Comparison of ENCODE assay signal across 7 cellular contexts in the genomic region with DNA sequence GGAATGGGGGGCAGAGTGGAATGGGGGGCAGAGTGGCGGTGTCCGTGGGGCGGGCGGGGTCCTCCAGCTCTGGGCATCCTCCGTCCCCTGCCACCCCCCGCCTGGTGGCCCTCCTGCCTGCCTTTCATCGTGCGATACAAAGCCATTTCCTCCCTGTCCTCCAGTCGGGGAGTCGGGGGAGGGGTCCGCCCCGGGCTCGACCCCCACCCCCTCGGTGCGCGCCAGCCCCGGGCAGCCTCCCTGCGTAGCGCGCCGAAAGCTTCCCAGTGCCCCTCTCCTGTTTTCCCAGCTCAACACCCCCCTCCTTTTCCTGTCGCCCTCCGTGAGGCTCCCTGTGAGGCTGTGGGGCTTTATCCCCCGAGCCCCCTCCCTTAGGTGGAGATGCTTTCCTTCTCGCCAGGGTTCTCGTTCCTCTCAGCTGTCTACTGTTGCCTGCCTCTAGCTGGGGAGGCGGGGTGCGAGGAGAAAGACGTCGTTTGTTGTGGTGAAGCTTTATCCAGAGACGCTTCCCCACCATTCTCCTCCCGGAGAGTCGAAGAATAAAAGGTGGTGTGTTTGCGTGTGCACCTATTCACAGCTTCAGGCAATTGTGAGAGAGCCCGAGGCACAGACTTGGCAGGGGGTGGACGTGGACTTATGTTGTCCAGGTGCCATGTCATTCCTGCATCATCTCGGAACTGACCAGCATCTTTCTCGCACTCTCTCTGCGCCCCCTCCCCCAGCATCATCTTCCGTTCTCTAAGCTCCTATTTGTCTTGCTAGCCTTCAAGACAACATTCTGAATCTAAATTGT.
DNase-seq lines count a peak whose midpoint lies in the region; ATAC-seq and TF ChIP-seq lines count a peak whose summit lies in the region.

No MANE protein-coding gene starts in this region.

- TF ChIP-seq CTCF in GM10248 (IDR thresholded peaks at IDR 0.05; ENCODE audit: control extremely low read depth, extremely low read depth, low read depth, missing control alignments) (no peak), retinal pigment epithelial cell (conservative IDR thresholded peaks at IDR 0.05; ENCODE audit: low read depth, low read length) (no peak)

- POLR2A ChIA-PET in GM10248 (lab: Yijun Ruan, JAX), result no interaction called here

- CTCF ChIA-PET in GM10248 (lab: Yijun Ruan, JAX), result interaction anchor here (1.1 to 2.1 kb wide), 2 partner anchors 9 to 41 kb away, joined by 3 to 10 read pairs; no protein-coding TSS in a partner anchor

- H3K4me3 ChIP-seq in retinal pigment epithelial cell (ENCODE audit: low read length), result peak overlapping the region; percentile 71

- DNase-seq in GM10248 (ENCODE audit: extremely low spot score) (peak; percentile 20), NCI-H187 treated with DMSO at 0.1 percent for 48 hours (lab: John Stamatoyannopoulos, UW) (peak; percentile 10), anterior cingulate cortex (lab: John Stamatoyannopoulos, UW) (peak in 53 of 58 donors; percentile 5 to 89 (median 52)), hippocampal formation (lab: John Stamatoyannopoulos, UW) (peak; percentile 41 to 42), retinal pigment epithelial cell (ENCODE audit: low read depth) (no peak), DMS153 (lab: John Stamatoyannopoulos, UW) (no peak)

- ATAC-seq in GM18873 (IDR thresholded peaks at IDR 0.05; ENCODE audit: low FRiP score, unreplicated experiment), result no peak

Comparison
In these comparisons a context has a peak if more than half of its experiments do, and no peak if none do; other contexts are left out.
1. DNase-seq: peak in GM10248 (single experiment), NCI-H187 treated with DMSO at 0.1 percent for 48 hours (single experiment), anterior cingulate cortex (53 of 58) and hippocampal formation (2 of 2); none in retinal pigment epithelial cell (single experiment) and DMS153 (single experiment).